Comparison of ENCODE assay signal across 8 cellular contexts in genomic region chr1:26788515-26788785, GRCh38. TPM values are rescaled to one million over a fixed set of nuclear protein-coding genes. Genes with fewer than 3 reads are reported as not detected.
DNase-seq lines count a peak whose midpoint lies in the region.

No MANE protein-coding gene starts in this region.

- H3K4me3 ChIP-seq in subcutaneous abdominal adipose tissue (ENCODE audit: low read depth in 1 of 5, low read length in 5 of 5): peak overlapping the region; percentile 78 to 96 (median 81)

- peaks cover 22 to 83% (median 71%) of the 10 kb centered on the region in 5 donors for H3K4me1 ChIP-seq in subcutaneous abdominal adipose tissue (ENCODE audit: control insufficient read depth in 5 of 5, insufficient read depth in 5 of 5, low read length in 5 of 5)

- no peaks in the 10 kb centered on the region for H3K27me3 ChIP-seq in subcutaneous abdominal adipose tissue (ENCODE audit: control insufficient read depth in 5 of 5, insufficient read depth in 4 of 5, low read length in 5 of 5)

- H3K36me3 ChIP-seq in subcutaneous abdominal adipose tissue (ENCODE audit: control insufficient read depth in 5 of 5, insufficient read depth in 5 of 5, low read length in 5 of 5): peaks cover 0 to 3% (median 0%) of the 10 kb centered on the region in 5 donors

- peaks cover 34% of the 10 kb centered on the region for H3K36me3 Mint-ChIP-seq in activated naive CD8-positive, alpha-beta T cell treated with anti-CD3 and anti-CD28 coated beads for 36 hours
- peaks cover 9 to 15% (median 14%) of the 10 kb centered on the region in 3 donors for H3K36me3 Mint-ChIP-seq in immature natural killer cell

- H3K27ac Mint-ChIP-seq in activated naive CD8-positive, alpha-beta T cell treated with anti-CD3 and anti-CD28 coated beads for 36 hours: peak overlapping the region; percentile 97
- peak overlapping the region; percentile 93 to 100 (median 98) for H3K27ac Mint-ChIP-seq in immature natural killer cell

- H3K9me3 ChIP-seq in subcutaneous abdominal adipose tissue (ENCODE audit: control insufficient read depth in 5 of 5, low read length in 5 of 5): no peaks in the 10 kb centered on the region

- no peaks in the 10 kb centered on the region for H3K9me3 Mint-ChIP-seq in activated naive CD8-positive, alpha-beta T cell treated with anti-CD3 and anti-CD28 coated beads for 36 hours
- H3K9me3 Mint-ChIP-seq in immature natural killer cell: no peaks in the 10 kb centered on the region

- H3K27me3 Mint-ChIP-seq in activated naive CD8-positive, alpha-beta T cell treated with anti-CD3 and anti-CD28 coated beads for 36 hours: peaks cover 5% of the 10 kb centered on the region
- H3K27me3 Mint-ChIP-seq in immature natural killer cell (ENCODE audit: low read depth in 3 of 3): peaks cover 10 to 30% (median 21%) of the 10 kb centered on the region in 3 donors

- peak overlapping the region; percentile 94 to 99 (median 96) for H3K9ac ChIP-seq in subcutaneous abdominal adipose tissue (ENCODE audit: low read length in 5 of 5)

- peak overlapping the region; percentile 89 for H3K4me3 Mint-ChIP-seq in activated naive CD8-positive, alpha-beta T cell treated with anti-CD3 and anti-CD28 coated beads for 36 hours
- H3K4me3 Mint-ChIP-seq in immature natural killer cell: peak overlapping the region; percentile 99 to 100 (median 100)

- H3K4me1 Mint-ChIP-seq in activated naive CD8-positive, alpha-beta T cell treated with anti-CD3 and anti-CD28 coated beads for 36 hours: peaks cover 71% of the 10 kb centered on the region
- H3K4me1 Mint-ChIP-seq in immature natural killer cell: peaks cover 74 to 84% of the 10 kb centered on the region in 2 donors

- DNase-seq in NCI-H2171 treated with DMSO at 0.1 percent for 48 hours (lab: John Stamatoyannopoulos, UW) (peak; percentile 53), NCI-H2171 (lab: John Stamatoyannopoulos, UW) (no peak), immature natural killer cell (no peak), superior temporal gyrus (ENCODE audit: extremely low spot score) (no peak), COLO829 (ENCODE audit: low spot score) (no peak), activated gamma-delta T cell (lab: John Stamatoyannopoulos, UW) (no peak)
- DNase-seq in activated naive CD8-positive, alpha-beta T cell treated with anti-CD3 and anti-CD28 coated beads for 36 hours: no peak

- peak overlapping the region; percentile 100 for H3K27ac ChIP-seq in subcutaneous abdominal adipose tissue (ENCODE audit: low read depth, low read length)

RNA-seq across cellular contexts. Expression of gene PIGV, which starts 0.7 kb away (rescaled TPM):
- 10 to 100 TPM; 20.8 to 20.9 TPM for total RNA-seq in activated naive CD8-positive, alpha-beta T cell treated with anti-CD3 and anti-CD28 coated beads for 36 hours
- 10 to 100 TPM in 2 of 3 donors, 1 to 10 TPM in 1; 9.8 to 20.0 (median 13.7) TPM for polyA plus RNA-seq in immature natural killer cell

RNA-seq across cellular contexts. Expression of gene ZDHHC18, which starts 38.0 kb away (rescaled TPM):
- total RNA-seq in activated naive CD8-positive, alpha-beta T cell treated with anti-CD3 and anti-CD28 coated beads for 36 hours: 10 to 100 TPM; 48.5 to 48.8 TPM
- polyA plus RNA-seq in immature natural killer cell: 1 to 10 TPM; 7.3 to 8.8 (median 7.8) TPM
